In the genomic region with DNA sequence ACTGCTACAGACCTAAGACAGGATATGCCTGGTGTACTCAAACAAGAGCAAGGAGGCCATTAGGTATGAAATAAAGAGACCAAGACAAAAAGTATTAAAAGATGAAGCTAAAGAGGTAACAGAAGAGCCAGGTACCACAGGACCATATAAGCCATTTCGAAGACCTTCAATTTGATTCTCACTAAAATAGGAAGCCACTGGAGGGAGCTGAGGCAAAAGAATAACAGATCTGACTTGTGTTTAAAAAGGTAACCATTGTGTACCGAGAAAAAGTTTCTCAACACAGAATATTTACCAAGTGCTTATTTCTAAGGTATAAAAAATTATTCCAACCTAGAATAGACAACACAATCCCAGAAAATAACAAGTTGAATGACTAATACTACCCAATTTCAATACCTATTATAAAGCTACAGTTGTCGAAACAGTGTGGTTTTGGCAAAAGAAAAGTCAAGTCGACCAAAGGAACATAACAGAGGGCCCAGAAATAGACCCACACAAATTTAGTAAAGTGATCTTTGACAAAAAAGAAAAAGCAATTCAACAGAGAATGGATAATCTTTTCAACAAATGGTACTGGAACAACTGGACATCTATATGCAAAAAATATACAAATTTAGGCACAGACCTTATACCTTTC, we compare ENCODE assay signal across 14 cellular contexts.
DNase-seq lines count a peak whose midpoint lies in the region; ATAC-seq and TF ChIP-seq lines count a peak whose summit lies in the region.
"Had no signal": no experiment of that assay in that cellular context is flagged by ENCODE, and none has a peak within 500 bp of the region (broad histone marks: within the 10 kb centered on the region; RNA-seq: fewer than 3 reads in every experiment).

No MANE protein-coding gene starts in this region.

- H3K9me3 ChIP-seq in H9 (ENCODE audit: control insufficient read depth, low read depth, low read length) (no peaks in the 10 kb centered on the region), ascending aorta (no peaks in the 10 kb centered on the region)
- H3K9me3 ChIP-seq: HAP-1 had no signal

- H3K36me3 ChIP-seq in ascending aorta: no peaks in the 10 kb centered on the region
- H3K36me3 ChIP-seq: HAP-1 had no signal

- no peaks in the 10 kb centered on the region for H3K79me1 ChIP-seq in H9 (ENCODE audit: insufficient read depth, low read depth, low read length, poor library complexity, severe bottlenecking)

- no peak overlapping the region for H3K14ac ChIP-seq in H9 (ENCODE audit: insufficient read depth, low read length)

- TF ChIP-seq CTCF in AG10803 (conservative IDR thresholded peaks at IDR 0.05; ENCODE audit: low read length) (0 out of 2 replicates have a peak, but pooled peaks have one; percentile 4), H9 (conservative IDR thresholded peaks at IDR 0.05) (peak; percentile 32; the same call in 2 of the 3 replicates), ascending aorta (IDR thresholded peaks at IDR 0.05) (peak in 2 of 3 experiments; percentile 9 to 33)

- H3K4me1 ChIP-seq in H9 (ENCODE audit: insufficient read depth, low read length) (peaks cover 9% of the 10 kb centered on the region; the same call in 1 of the 2 replicates), ascending aorta (peaks cover 6 to 56% of the 10 kb centered on the region in 2 donors)

- peaks cover 46 to 50% of the 10 kb centered on the region in 2 experiments for H3K4me1 Mint-ChIP-seq in H9
- H3K4me1 Mint-ChIP-seq: activated CD4-positive, alpha-beta T cell treated with anti-CD3 and anti-CD28 coated beads, Interleukin-2, amount 10 ng/mL, durations not matched to agents 7 days and 5 days; B cell; T-cell had no signal

- H3K27me3 Mint-ChIP-seq in H9 (ENCODE audit: low read depth): no peaks in the 10 kb centered on the region; the same call in 1 of the 2 replicates
- H3K27me3 Mint-ChIP-seq: activated CD4-positive, alpha-beta T cell treated with anti-CD3 and anti-CD28 coated beads, Interleukin-2, amount 10 ng/mL, durations not matched to agents 7 days and 5 days; stimulated activated naive B cell treated with anti-CD40 and anti-IgM and Interleukin-4, amounts not matched to agents 10 μg/mL and 1 μg/mL and 100 μg/mL, for 72 hours had no signal

- H3K9me3 Mint-ChIP-seq in H9: no peaks in the 10 kb centered on the region
- H3K9me3 Mint-ChIP-seq: activated CD4-positive, alpha-beta T cell treated with anti-CD3 and anti-CD28 coated beads, Interleukin-2, amount 10 ng/mL, durations not matched to agents 7 days and 5 days; activated T-cell treated with anti-CD3 and anti-CD28 coated beads, Interleukin-2, amount 50 U/mL, for 4 hours; T-cell had no signal

- H4K91ac ChIP-seq in H9 (ENCODE audit: insufficient read length, low read depth, low read length): no peak overlapping the region

- no peak overlapping the region for H3K4me3 Mint-ChIP-seq in H9
- H3K4me3 Mint-ChIP-seq: activated CD4-positive, alpha-beta T cell treated with anti-CD3 and anti-CD28 coated beads, Interleukin-2, amount 10 ng/mL, durations not matched to agents 7 days and 5 days; activated T-cell treated with anti-CD3 and anti-CD28 coated beads, Interleukin-2, amount 50 U/mL, for 4 hours; B cell; stimulated activated naive B cell treated with anti-CD40 and anti-IgM and Interleukin-4, amounts not matched to agents 10 μg/mL and 1 μg/mL and 100 μg/mL, for 72 hours; T-cell had no signal

- H3K27me3 ChIP-seq in H9 (ENCODE audit: insufficient read depth, low read length) (no peaks in the 10 kb centered on the region), ascending aorta (no peaks in the 10 kb centered on the region)

- no peak overlapping the region for H4K8ac ChIP-seq in H9 (replicated peaks; ENCODE audit: insufficient read length, low read depth, low read length)

- H3K4ac ChIP-seq in H9 (ENCODE audit: low read depth, low read length): no peak overlapping the region

- no peak overlapping the region for H2AK5ac ChIP-seq in H9 (ENCODE audit: insufficient read length, low read length)

- no peak overlapping the region for H3T11ph ChIP-seq in H9 (ENCODE audit: low read length)

- intact Hi-C loops in ascending aorta (cut with DNase I): no loop called here

- H3K36me3 Mint-ChIP-seq in H9 (ENCODE audit: insufficient read depth in 1 of 3, low read depth in 3 of 3): no peaks in the 10 kb centered on the region
- H3K36me3 Mint-ChIP-seq: stimulated activated naive B cell treated with anti-CD40 and anti-IgM and Interleukin-4, amounts not matched to agents 10 μg/mL and 1 μg/mL and 100 μg/mL, for 72 hours; T-cell had no signal

- no peaks in the 10 kb centered on the region for H4K20me1 ChIP-seq in H9 (ENCODE audit: control insufficient read depth, insufficient read depth, insufficient read length)

- no peak overlapping the region for H4K5ac ChIP-seq in H9 (ENCODE audit: insufficient read length, low read depth, low read length)

- H3K23ac ChIP-seq in H9 (ENCODE audit: insufficient read length, low read depth, low read length): no peak overlapping the region

- no CpG with 5 or more reads among the region's 4 CpGs for WGBS in H9 (ENCODE audit: extremely low coverage, insufficient read length, low lambda C conversion rate)

- H3K23me2 ChIP-seq in H9 (ENCODE audit: insufficient read length, low read depth, low read length, poor library complexity, severe bottlenecking): no peaks in the 10 kb centered on the region

- H2BK20ac ChIP-seq in H9 (ENCODE audit: low read depth, low read length, poor library complexity, severe bottlenecking): no peak overlapping the region

- H3K18ac ChIP-seq in H9 (ENCODE audit: insufficient read length, low read depth, low read length): no peak overlapping the region

- H3K79me2 ChIP-seq in H9 (ENCODE audit: insufficient read depth, low read length): peaks cover 15% of the 10 kb centered on the region

- no peak overlapping the region for H3K9ac ChIP-seq in H9 (ENCODE audit: extremely low read depth, insufficient read length, low read length)

- DNase-seq in AG10803 (ENCODE audit: low read depth) (no peak), H9 (no peak), ascending aorta (ENCODE audit: low spot score in 2 of 2) (no peak), globus pallidus (ENCODE audit: low spot score) (peak; percentile 53), SHP77 treated with DMSO at 0.1 percent for 48 hours (lab: John Stamatoyannopoulos, UW) (no peak), OCI-M2 (lab: John Stamatoyannopoulos, UW; ENCODE audit: unreplicated experiment) (no peak)
- DNase-seq in central memory CD4-positive, alpha-beta T cell: no peak
- DNase-seq: activated CD4-positive, alpha-beta T cell treated with anti-CD3 and anti-CD28 coated beads, Interleukin-2, amount 10 ng/mL, durations not matched to agents 7 days and 5 days; activated T-cell treated with anti-CD3 and anti-CD28 coated beads, Interleukin-2, amount 50 U/mL, for 4 hours; stimulated activated naive B cell treated with anti-CD40 and anti-IgM and Interleukin-4, amounts not matched to agents 10 μg/mL and 1 μg/mL and 100 μg/mL, for 72 hours; T-cell had no signal

- H2BK15ac ChIP-seq in H9 (ENCODE audit: low read depth, low read length): no peak overlapping the region

- no peak overlapping the region for H2BK120ac ChIP-seq in H9 (ENCODE audit: low read depth, low read length, poor library complexity, severe bottlenecking)

- H3K27ac ChIP-seq in H9 (ENCODE audit: insufficient read length, low read depth, low read length) (no peak overlapping the region), ascending aorta (peak overlapping the region in 1 of 2 donors; percentile 64)

- H3K4me2 ChIP-seq in H9 (ENCODE audit: insufficient read depth, insufficient read length, low read length): no peak overlapping the region

- H3K56ac ChIP-seq in H9 (ENCODE audit: insufficient read length, low read depth, low read length): no peak overlapping the region

- H3K4me3 ChIP-seq in AG10803 (ENCODE audit: low read length) (no peak overlapping the region), ascending aorta (no peak overlapping the region)
- H3K4me3 ChIP-seq: HAP-1 had no signal

- no peak for ATAC-seq in GM21723 (IDR thresholded peaks at IDR 0.05; ENCODE audit: unreplicated experiment)
- ATAC-seq: activated T-cell treated with anti-CD3 and anti-CD28 coated beads, Interleukin-2, amount 50 U/mL, for 4 hours; stimulated activated naive B cell treated with anti-CD40 and anti-IgM and Interleukin-4, amounts not matched to agents 10 μg/mL and 1 μg/mL and 100 μg/mL, for 72 hours; T-cell had no signal

- no peak overlapping the region for H2BK5ac ChIP-seq in H9 (ENCODE audit: insufficient read length, low read length)

- peak overlapping the region in 2 of 3 experiments; percentile 1 to 58; a peak in 5 of 7 replicates for H3K27ac Mint-ChIP-seq in H9
- H3K27ac Mint-ChIP-seq: activated CD4-positive, alpha-beta T cell treated with anti-CD3 and anti-CD28 coated beads, Interleukin-2, amount 10 ng/mL, durations not matched to agents 7 days and 5 days; B cell; stimulated activated naive B cell treated with anti-CD40 and anti-IgM and Interleukin-4, amounts not matched to agents 10 μg/mL and 1 μg/mL and 100 μg/mL, for 72 hours; T-cell had no signal

- no peak overlapping the region for H2AFZ ChIP-seq in H9 (ENCODE audit: low read length)

- no peak overlapping the region for H2BK12ac ChIP-seq in H9 (ENCODE audit: insufficient read length, low read depth, low read length)
